In the genomic region with DNA sequence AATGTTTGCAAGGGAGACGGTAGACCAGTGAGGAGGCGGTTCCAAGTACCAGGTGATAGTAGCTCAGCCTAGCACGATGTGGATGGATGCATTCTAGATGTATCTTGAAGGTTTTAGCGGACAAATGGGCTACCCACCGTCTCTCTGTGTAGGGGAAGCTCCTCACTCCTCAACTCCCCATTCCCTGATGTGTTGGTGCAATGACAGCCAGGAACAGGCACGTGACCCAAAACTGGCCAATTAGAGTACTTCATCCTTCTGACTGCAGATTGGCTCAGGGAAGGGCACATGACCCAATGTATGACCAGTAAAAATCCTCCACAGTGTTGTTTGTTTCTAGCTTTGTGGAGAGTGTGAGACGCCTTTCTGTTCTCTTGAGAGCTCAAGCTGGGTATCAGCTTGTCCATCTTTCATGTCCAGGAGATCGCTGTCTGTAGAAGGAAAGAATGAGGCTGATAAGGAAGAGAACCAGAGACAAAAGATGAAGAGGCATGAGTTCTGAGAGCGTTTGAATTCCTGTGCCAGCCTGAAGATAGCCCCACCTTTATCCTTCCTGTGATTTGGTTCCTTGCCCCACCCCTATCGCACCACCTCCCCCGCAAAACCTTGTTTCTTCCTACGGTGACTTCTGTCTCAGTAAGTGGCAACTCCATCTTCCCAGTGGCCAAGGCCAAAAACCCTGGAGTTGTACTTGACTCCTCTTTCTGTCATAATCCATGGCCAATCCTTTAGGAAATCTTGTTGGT, we compare ENCODE assay signal across 8 cellular contexts.
DNase-seq lines count a peak whose midpoint lies in the region; ATAC-seq lines count a peak whose summit lies in the region.

No MANE protein-coding gene starts in this region.

- no peaks in the 10 kb centered on the region for H3K9me3 ChIP-seq in BLaER1 treated with 17β-estradiol and CSF1 and Interleukin-3, amounts not matched to agents 10 nM and 100 nM (replicated peaks in 1 of 11)

- H3K4me3 ChIP-seq in BLaER1 treated with 17β-estradiol and CSF1 and Interleukin-3, amounts not matched to agents 10 nM and 100 nM = peak overlapping the region in 6 of 10 experiments; percentile 0 to 47 (median 16); a peak in 5 of 20 replicates
- H3K4me3 ChIP-seq in skeletal muscle cell (ENCODE audit: low read depth, low read length) = peak overlapping the region; percentile 40

- H4K20me1 ChIP-seq in BLaER1 treated with 17β-estradiol and CSF1 and Interleukin-3, amounts not matched to agents 10 nM and 100 nM = peaks cover 14 to 21% (median 17%) of the 10 kb centered on the region in 11 experiments; a peak in 19 of 22 replicates

- peak overlapping the region; percentile 49 to 81 (median 66) for H3K4me2 ChIP-seq in BLaER1 treated with 17β-estradiol and CSF1 and Interleukin-3, amounts not matched to agents 10 nM and 100 nM

- H3K9ac ChIP-seq in BLaER1 treated with 17β-estradiol and CSF1 and Interleukin-3, amounts not matched to agents 10 nM and 100 nM = peak overlapping the region in 10 of 11 experiments; percentile 16 to 62 (median 48); a peak in 16 of 22 replicates

- DNase-seq in NCI-H146 (lab: John Stamatoyannopoulos, UW) = peak; percentile 94
- peak in 4 of 5 donors; percentile 27 to 87 (median 43) for DNase-seq in T-helper 1 cell
- peak; percentile 97 to 98 for DNase-seq in cerebellar nuclear complex (lab: John Stamatoyannopoulos, UW)
- peak; percentile 83 for DNase-seq in iPS-NIHi7 (ENCODE audit: extremely low spot score)
- DNase-seq in skeletal muscle cell (ENCODE audit: low read depth) = peak; percentile 69

- no peaks in the 10 kb centered on the region for H3K36me3 ChIP-seq in BLaER1 treated with 17β-estradiol and CSF1 and Interleukin-3, amounts not matched to agents 10 nM and 100 nM

- H3K4me1 ChIP-seq in BLaER1 treated with 17β-estradiol and CSF1 and Interleukin-3, amounts not matched to agents 10 nM and 100 nM = peaks cover 37 to 47% (median 43%) of the 10 kb centered on the region in 10 experiments

- ATAC-seq in GM19468 (IDR thresholded peaks at IDR 0.05; ENCODE audit: extremely low read depth, unreplicated experiment) (peak; percentile 19), GM19328 (IDR thresholded peaks at IDR 0.05; ENCODE audit: unreplicated experiment) (no peak)

- no peaks in the 10 kb centered on the region for H3K27me3 ChIP-seq in BLaER1 treated with 17β-estradiol and CSF1 and Interleukin-3, amounts not matched to agents 10 nM and 100 nM

- peak overlapping the region in 10 of 11 experiments; percentile 7 to 75 (median 62); a peak in 17 of 22 replicates for H3K27ac ChIP-seq in BLaER1 treated with 17β-estradiol and CSF1 and Interleukin-3, amounts not matched to agents 10 nM and 100 nM

Comparison
In these comparisons a context has a peak if more than half of its experiments do, and no peak if none do; other contexts are left out.
1. DNase-seq: peak in every context shown above with its lines; median percentile 98 in cerebellar nuclear complex; 94 in NCI-H146; 83 in iPS-NIHi7; 69 in skeletal muscle cell; 43 in T-helper 1 cell.